In genomic region chr1:172451002-172451443, GRCh38 we compare ENCODE assay signal across 11 cellular contexts. TPM values are rescaled to one million over a fixed set of nuclear protein-coding genes. Genes with fewer than 3 reads are reported as not detected.
DNase-seq lines count a peak whose midpoint lies in the region; ATAC-seq and TF ChIP-seq lines count a peak whose summit lies in the region.
"Had no signal": no experiment of that assay in that cellular context is flagged by ENCODE, and none has a peak within 500 bp of the region (broad histone marks: within the 10 kb centered on the region; RNA-seq: fewer than 3 reads in every experiment).

No MANE protein-coding gene starts in this region.

- peaks cover 27% of the 10 kb centered on the region for H3K4me1 ChIP-seq in left ventricle myocardium inferior
- H3K4me1 ChIP-seq in smooth muscle cell (ENCODE audit: low read depth), result peaks cover 31% of the 10 kb centered on the region
- peaks cover 0 to 10% (median 0%) of the 10 kb centered on the region in 3 donors for H3K4me1 ChIP-seq in gastroesophageal sphincter

- H3K4me3 ChIP-seq in left ventricle myocardium inferior, result no peak overlapping the region
- no peak overlapping the region for H3K4me3 ChIP-seq in smooth muscle cell
- H3K4me3 ChIP-seq in gastroesophageal sphincter, result no peak overlapping the region

- H2AFZ ChIP-seq in smooth muscle cell (ENCODE audit: low read depth), result peak overlapping the region; percentile 44

- no peak overlapping the region for H3K9ac ChIP-seq in smooth muscle cell (ENCODE audit: low read depth)

- peak overlapping the region; percentile 77 for H3K4me2 ChIP-seq in smooth muscle cell

- peaks cover 33% of the 10 kb centered on the region for H3K4me1 Mint-ChIP-seq in activated T-cell treated with anti-CD3 and anti-CD28 coated beads, Interleukin-2, amount 50 U/mL, for 72 hours (ENCODE audit: low read depth)

- peak; percentile 18 to 23 for DNase-seq in activated T-cell treated with anti-CD3 and anti-CD28 coated beads, Interleukin-2, amount 50 U/mL, for 72 hours
- no peak for DNase-seq in activated T-cell treated with anti-CD3 and anti-CD28 coated beads, Interleukin-2, amount 50 U/mL, for 48 hours
- DNase-seq in SW480 (ENCODE audit: low spot score), result peak; percentile 82
- DNase-seq in left ventricle myocardium inferior, result no peak
- no peak for DNase-seq in smooth muscle cell (lab: John Stamatoyannopoulos, UW; ENCODE audit: unreplicated experiment)
- no peak for DNase-seq in activated effector memory CD4-positive, alpha-beta T cell treated with anti-CD3 and anti-CD28 coated beads, Interleukin-2, amount 50 U/mL, for 16 hours
- DNase-seq: stimulated activated CD4-positive, alpha-beta T cell treated with anti-CD3 and anti-CD28 coated beads, Interleukin-4, amount 100 ng/mL, for 1 hour had no signal

- WGBS in smooth muscle cell (ENCODE audit: low lambda C conversion rate), result 24% methylated on average over 2 of the region's 2 CpGs
- 41 to 72% methylated on average over 2 of the region's 2 CpGs for WGBS in gastroesophageal sphincter (ENCODE audit: low coverage in 1 of 2), 2 donors

- H3K36me3 ChIP-seq in left ventricle myocardium inferior (no peaks in the 10 kb centered on the region), smooth muscle cell (ENCODE audit: low read depth) (no peaks in the 10 kb centered on the region), gastroesophageal sphincter (no peaks in the 10 kb centered on the region)

- H3K79me2 ChIP-seq in smooth muscle cell (ENCODE audit: low read depth), result no peaks in the 10 kb centered on the region

- peak; percentile 72 to 77 for ATAC-seq in activated T-cell treated with anti-CD3 and anti-CD28 coated beads, Interleukin-2, amount 50 U/mL, for 72 hours (replicated peaks in 1 of 2)
- ATAC-seq in GM21825 (IDR thresholded peaks at IDR 0.05; ENCODE audit: unreplicated experiment) (no peak), gastroesophageal sphincter (no peak)

- H3K27ac Mint-ChIP-seq in activated T-cell treated with anti-CD3 and anti-CD28 coated beads, Interleukin-2, amount 50 U/mL, for 72 hours, result no peak overlapping the region
- H3K27ac Mint-ChIP-seq: activated naive CD8-positive, alpha-beta T cell had no signal

- TF ChIP-seq CTCF in left ventricle myocardium inferior (IDR thresholded peaks at IDR 0.05; ENCODE audit: borderline replicate concordance), result no peak
- TF ChIP-seq CTCF in smooth muscle cell (IDR thresholded peaks at IDR 0.05; ENCODE audit: borderline replicate concordance, insufficient read depth, poor library complexity, severe bottlenecking), result no peak
- TF ChIP-seq CTCF in gastroesophageal sphincter (IDR thresholded peaks at IDR 0.05), result no peak

- intact Hi-C loops in left ventricle myocardium inferior (cut with micrococcal nuclease), result no loop called here

- no peak for TF ChIP-seq EP300 in gastroesophageal sphincter (IDR thresholded peaks at IDR 0.05)

- H3K36me3 Mint-ChIP-seq in activated T-cell treated with anti-CD3 and anti-CD28 coated beads, Interleukin-2, amount 50 U/mL, for 72 hours (ENCODE audit: insufficient read depth in 2 of 2), result no peaks in the 10 kb centered on the region
- H3K36me3 Mint-ChIP-seq: activated naive CD8-positive, alpha-beta T cell had no signal

- H3F3A ChIP-seq in smooth muscle cell (ENCODE audit: low read depth), result peaks cover 21% of the 10 kb centered on the region

- no peaks in the 10 kb centered on the region for H3K9me3 Mint-ChIP-seq in activated T-cell treated with anti-CD3 and anti-CD28 coated beads, Interleukin-2, amount 50 U/mL, for 72 hours

- H4K20me1 ChIP-seq in smooth muscle cell (ENCODE audit: low read depth), result no peaks in the 10 kb centered on the region

- H3K27ac ChIP-seq in left ventricle myocardium inferior (replicated peaks) (peak overlapping the region; percentile 37), smooth muscle cell (ENCODE audit: low read depth) (peak overlapping the region; percentile 61), gastroesophageal sphincter (no peak overlapping the region)
- H3K27ac ChIP-seq: C4-2B had no signal

- no peak for TF ChIP-seq POLR2A in gastroesophageal sphincter (IDR thresholded peaks at IDR 0.05)

- peaks cover 12% of the 10 kb centered on the region for H3K27me3 Mint-ChIP-seq in activated T-cell treated with anti-CD3 and anti-CD28 coated beads, Interleukin-2, amount 50 U/mL, for 72 hours (ENCODE audit: low read depth)
- H3K27me3 Mint-ChIP-seq: activated naive CD8-positive, alpha-beta T cell had no signal

- H3K4me3 Mint-ChIP-seq in activated T-cell treated with anti-CD3 and anti-CD28 coated beads, Interleukin-2, amount 50 U/mL, for 72 hours, result no peak overlapping the region
- H3K4me3 Mint-ChIP-seq: activated naive CD8-positive, alpha-beta T cell had no signal

- no peaks in the 10 kb centered on the region for H3K27me3 ChIP-seq in left ventricle myocardium inferior (ENCODE audit: low read depth)
- no peaks in the 10 kb centered on the region for H3K27me3 ChIP-seq in smooth muscle cell (ENCODE audit: low read depth)
- no peaks in the 10 kb centered on the region for H3K27me3 ChIP-seq in gastroesophageal sphincter

- H3K9me3 ChIP-seq in left ventricle myocardium inferior (replicated peaks), result no peaks in the 10 kb centered on the region
- H3K9me3 ChIP-seq in smooth muscle cell (replicated peaks; ENCODE audit: low read depth), result no peaks in the 10 kb centered on the region
- no peaks in the 10 kb centered on the region for H3K9me3 ChIP-seq in gastroesophageal sphincter

RNA-seq across cellular contexts. Expression of gene PIGC, which starts 7.2 kb away (rescaled TPM):
- total RNA-seq in activated T-cell treated with anti-CD3 and anti-CD28 coated beads, Interleukin-2, amount 50 U/mL, for 72 hours, result 10 to 100 TPM; 31.4 to 32.7 TPM
- total RNA-seq in left ventricle myocardium inferior (15.4 TPM), smooth muscle cell (25.3 and 28.9 TPM in 2 replicates), gastroesophageal sphincter (10 to 100 TPM; 23.3 to 26.3 (median 25.8) TPM)
- polyA plus RNA-seq in smooth muscle cell, result 32.0 and 41.1 TPM in 2 replicates

RNA-seq across cellular contexts. Expression of gene C1orf105, which starts 30.5 kb away (rescaled TPM):
- total RNA-seq in activated T-cell treated with anti-CD3 and anti-CD28 coated beads, Interleukin-2, amount 50 U/mL, for 72 hours, result not detected
- total RNA-seq in left ventricle myocardium inferior, result 8.5 TPM
- not detected in 2 replicates for total RNA-seq in smooth muscle cell
- 0.24 TPM in 1 of 2 replicates, not detected in the other for polyA plus RNA-seq in smooth muscle cell
- total RNA-seq in gastroesophageal sphincter, result not detected

Comparison
In these comparisons a context has a peak if more than half of its experiments do, and no peak if none do; other contexts are left out.
1. DNase-seq: peak in activated T-cell treated with anti-CD3 and anti-CD28 coated beads, Interleukin-2, amount 50 U/mL, for 72 hours (2 of 2) and SW480 (single experiment); none in activated T-cell treated with anti-CD3 and anti-CD28 coated beads, Interleukin-2, amount 50 U/mL, for 48 hours (0 of 2), left ventricle myocardium inferior (single experiment), smooth muscle cell (single experiment) and activated effector memory CD4-positive, alpha-beta T cell treated with anti-CD3 and anti-CD28 coated beads, Interleukin-2, amount 50 U/mL, for 16 hours (single experiment).
2. ATAC-seq: peak in activated T-cell treated with anti-CD3 and anti-CD28 coated beads, Interleukin-2, amount 50 U/mL, for 72 hours (2 of 2); none in GM21825 (single experiment) and gastroesophageal sphincter (single experiment).
3. H3K27ac ChIP-seq: peak in left ventricle myocardium inferior (single experiment) and smooth muscle cell (single experiment); none in gastroesophageal sphincter (0 of 4).